Comparison of ENCODE assay signal across 10 cellular contexts in the genomic region with DNA sequence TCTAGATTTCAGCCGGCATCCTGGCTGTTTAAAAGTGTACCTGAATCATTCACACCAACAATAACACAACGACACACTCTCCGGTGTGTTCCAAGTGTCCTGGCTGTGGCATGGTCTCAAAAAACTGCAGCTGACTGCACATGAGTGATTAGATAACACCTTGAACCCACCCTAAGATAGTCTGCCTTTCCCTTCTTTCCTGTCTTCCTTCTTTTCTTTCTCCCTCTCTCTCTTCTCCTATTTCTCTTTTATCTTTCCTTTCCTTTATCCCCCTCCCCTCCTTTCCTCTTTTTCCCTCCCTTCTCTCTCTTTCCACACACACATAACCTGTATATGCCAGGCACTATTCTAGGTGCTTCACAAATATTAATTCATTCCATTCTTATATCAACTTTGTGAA. TPM values are rescaled to one million over a fixed set of nuclear protein-coding genes. Genes with fewer than 3 reads are reported as not detected.
A peak's percentile ranks its signal among the peaks of the same experiment; 100 is the strongest.
DNase-seq lines count a peak whose midpoint lies in the region; ATAC-seq and TF ChIP-seq lines count a peak whose summit lies in the region.
"Had no signal": no experiment of that assay in that cellular context is flagged by ENCODE, and none has a peak within 500 bp of the region (broad histone marks: within the 10 kb centered on the region; RNA-seq: fewer than 3 reads in every experiment).

No MANE protein-coding gene starts in this region.

- CTCF ChIA-PET in Calu3 (lab: Charles Lee), result interaction anchor here (1.0 to 1.6 kb wide), 2 partner anchors 11 to 16 kb away, joined by 4 to 8 read pairs; no protein-coding TSS in a partner anchor

- H3K27ac Mint-ChIP-seq in Calu3 (ENCODE audit: unreplicated experiment) (no peak overlapping the region), chondrocyte (ENCODE audit: unreplicated experiment) (no peak overlapping the region)

- BruUV-seq in Calu3 (replicated peaks; lab: Mats Ljungman, UMichigan), result no TSS peak

- H3K4me3 ChIP-seq in MG63 (peak overlapping the region; percentile 49), osteoblast (ENCODE audit: insufficient read depth, low read length) (no peak overlapping the region), suprapubic skin (no peak overlapping the region)

- H2AFZ ChIP-seq in osteoblast (ENCODE audit: low read length), result peak overlapping the region; percentile 29

- TF ChIP-seq CTCF in Calu3 (IDR thresholded peaks at IDR 0.05; ENCODE audit: unreplicated experiment), result no peak
- TF ChIP-seq CTCF in chondrocyte (IDR thresholded peaks at IDR 0.05), result no peak
- TF ChIP-seq CTCF in osteoblast (IDR thresholded peaks at IDR 0.05; ENCODE audit: extremely low read depth, low read depth, low read length), result no peak
- TF ChIP-seq CTCF in suprapubic skin (IDR thresholded peaks at IDR 0.05), result no peak

- H3K27ac ChIP-seq in osteoblast (ENCODE audit: low read depth, low read length) (no peak overlapping the region), suprapubic skin (no peak overlapping the region)

- intact Hi-C loops in Calu3 (cut with micrococcal nuclease; ENCODE audit: unreplicated experiment), result no loop called here

- WGBS in suprapubic skin, result 77% methylated on average over 3 of the region's 3 CpGs

- TF ChIP-seq EP300 in suprapubic skin (IDR thresholded peaks at IDR 0.05), result no peak

- H3K4me3 Mint-ChIP-seq in Calu3 (ENCODE audit: low read depth, unreplicated experiment) (peak overlapping the region; percentile 91), chondrocyte (ENCODE audit: unreplicated experiment) (peak overlapping the region; percentile 76)

- H3K36me3 Mint-ChIP-seq in Calu3 (ENCODE audit: insufficient read depth, unreplicated experiment), result peaks cover 16% of the 10 kb centered on the region
- H3K36me3 Mint-ChIP-seq in chondrocyte (ENCODE audit: low read depth), result no peaks in the 10 kb centered on the region

- peak overlapping the region; percentile 91 for H3K4me2 ChIP-seq in osteoblast (ENCODE audit: insufficient read depth, low read length)

- DNase-seq in Calu3 (no peak), MG63 (no peak), chondrocyte (ENCODE audit: low spot score) (no peak), osteoblast (ENCODE audit: insufficient read length, low spot score, missing footprints) (no peak), EL (no peak), suprapubic skin (ENCODE audit: low spot score in 2 of 2) (no peak)
- no peak for DNase-seq in stimulated activated CD4-positive, alpha-beta T cell treated with anti-CD3 and anti-CD28 coated beads, Interleukin-4, amount 100 ng/mL, for 4 hours
- DNase-seq: activated CD4-positive, alpha-beta T cell treated with anti-CD3 and anti-CD28 coated beads, Interleukin-2, amount 50 U/mL, for 1 hour; stimulated activated CD4-positive, alpha-beta T cell treated with anti-CD3 and anti-CD28 coated beads, Interleukin-4, amount 100 ng/mL, for 1 hour had no signal

- H3K27me3 ChIP-seq in MG63 (no peaks in the 10 kb centered on the region), osteoblast (ENCODE audit: insufficient read depth, low read length) (no peaks in the 10 kb centered on the region), suprapubic skin (no peaks in the 10 kb centered on the region)

- H3K9me3 Mint-ChIP-seq in Calu3 (ENCODE audit: low read depth, unreplicated experiment) (no peaks in the 10 kb centered on the region), chondrocyte (ENCODE audit: low read depth) (peaks cover 2% of the 10 kb centered on the region)

- no peaks in the 10 kb centered on the region for H4K20me1 ChIP-seq in osteoblast (ENCODE audit: insufficient read depth, low read length)

- peaks cover 12% of the 10 kb centered on the region for H3K79me2 ChIP-seq in osteoblast (ENCODE audit: insufficient read depth, low read length)

- no peak for TF ChIP-seq POLR2A in suprapubic skin (IDR thresholded peaks at IDR 0.05)

- H3K4me1 ChIP-seq in osteoblast (ENCODE audit: insufficient read depth, low read length) (peaks cover 17% of the 10 kb centered on the region), suprapubic skin (peaks cover 13% of the 10 kb centered on the region)

- H3K4me1 Mint-ChIP-seq in Calu3 (ENCODE audit: low read depth, unreplicated experiment), result peaks cover 15% of the 10 kb centered on the region
- H3K4me1 Mint-ChIP-seq in chondrocyte (ENCODE audit: low read depth), result peaks cover 29% of the 10 kb centered on the region

- H3K36me3 ChIP-seq in MG63 (peaks cover 15% of the 10 kb centered on the region), osteoblast (ENCODE audit: insufficient read depth, low read length) (no peaks in the 10 kb centered on the region), suprapubic skin (no peaks in the 10 kb centered on the region)

- no peaks in the 10 kb centered on the region for H3K9me3 ChIP-seq in MG63
- no peaks in the 10 kb centered on the region for H3K9me3 ChIP-seq in osteoblast (ENCODE audit: low read depth, low read length)
- no peaks in the 10 kb centered on the region for H3K9me3 ChIP-seq in suprapubic skin

- ATAC-seq in HG03378 (IDR thresholded peaks at IDR 0.05; ENCODE audit: unreplicated experiment), result no peak

- H3K27me3 Mint-ChIP-seq in Calu3 (ENCODE audit: unreplicated experiment) (no peaks in the 10 kb centered on the region), chondrocyte (ENCODE audit: low read depth) (no peaks in the 10 kb centered on the region)

RNA-seq across cellular contexts. Expression of a gene that starts 1.2 kb away (rescaled TPM):
- total RNA-seq in Calu3 (2022) (25.9 and 26.1 TPM in 2 replicates), chondrocyte (16.2 to 18.1 TPM (median 17.1 TPM) in 3 replicates), osteoblast (17.7 and 21.2 TPM in 2 replicates), suprapubic skin (10 to 100 TPM; 10.8 to 16.3 (median 12.1) TPM)
- total RNA-seq in MG63 (2014; rRNA removed; shearing (Covaris generic); ENCODE audit: low replicate concordance), result 44.8 and 93.3 TPM in 2 replicates
